In the genomic region with DNA sequence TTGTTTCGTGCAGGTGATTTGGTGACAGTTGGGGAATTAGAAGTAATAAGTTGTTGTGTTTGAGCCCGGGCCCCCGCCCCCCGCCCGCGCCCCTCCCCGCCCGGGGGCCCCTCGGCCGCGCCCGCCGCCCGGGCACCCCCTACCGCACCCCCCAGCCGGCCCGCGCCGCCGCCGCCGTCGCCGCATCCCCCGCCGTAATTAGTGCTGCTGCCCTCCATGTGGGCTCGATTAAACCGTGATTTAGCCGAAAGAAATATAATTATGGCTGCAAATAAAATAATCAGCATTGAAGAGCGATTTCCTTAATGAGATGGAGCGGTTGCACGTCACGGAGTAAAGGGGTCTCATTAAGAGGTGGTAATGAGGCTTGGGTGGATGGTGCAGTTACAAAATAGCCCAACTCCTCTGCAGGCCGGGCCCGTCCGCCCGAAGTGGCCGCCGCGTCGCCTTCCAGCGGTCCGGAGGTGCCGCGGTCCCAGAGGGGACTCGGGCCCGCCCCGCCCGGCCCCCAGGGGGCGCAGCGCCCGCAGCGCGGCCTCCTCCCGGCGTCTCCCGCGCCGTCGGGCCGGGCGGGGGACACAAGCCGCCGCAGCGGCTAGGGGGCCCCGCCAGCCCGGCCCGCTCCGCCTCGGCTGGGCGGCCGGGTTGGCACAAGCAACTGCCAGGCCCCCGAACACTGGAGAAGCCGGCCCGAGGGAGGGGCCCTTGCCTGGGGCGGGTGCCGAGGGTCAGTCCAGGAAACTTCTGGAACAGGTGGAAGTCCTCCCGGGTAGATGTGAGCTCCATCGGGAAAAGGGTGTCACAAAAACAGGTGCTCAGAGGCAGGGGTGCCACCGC, we compare ENCODE assay signal across 8 cellular contexts. TPM values are rescaled to one million over a fixed set of nuclear protein-coding genes. Genes with fewer than 3 reads are reported as not detected.
DNase-seq lines count a peak whose midpoint lies in the region; ATAC-seq lines count a peak whose summit lies in the region.

No MANE protein-coding gene starts in this region.

- no peaks in the 10 kb centered on the region for H3K36me3 Mint-ChIP-seq in T-helper 17 cell (ENCODE audit: low read depth)
- peaks cover 24% of the 10 kb centered on the region for H3K36me3 Mint-ChIP-seq in effector memory CD8-positive, alpha-beta T cell (ENCODE audit: insufficient read depth)
- no peaks in the 10 kb centered on the region for H3K36me3 Mint-ChIP-seq in natural killer cell treated with Interleukin-12 subunit alpha and Interleukin-12 subunit beta and Interleukin-15 and Interleukin-18, amount 100 ng/mL, for 72 hours

- peaks cover 93% of the 10 kb centered on the region for H3K27me3 Mint-ChIP-seq in T-helper 17 cell
- H3K27me3 Mint-ChIP-seq in effector memory CD8-positive, alpha-beta T cell = peaks cover 74 to 97% of the 10 kb centered on the region in 2 donors
- peaks cover 70 to 92% of the 10 kb centered on the region in 2 donors for H3K27me3 Mint-ChIP-seq in natural killer cell treated with Interleukin-12 subunit alpha and Interleukin-12 subunit beta and Interleukin-15 and Interleukin-18, amount 100 ng/mL, for 72 hours

- H3K4me3 Mint-ChIP-seq in T-helper 17 cell = peak overlapping the region; percentile 71
- H3K4me3 Mint-ChIP-seq in effector memory CD8-positive, alpha-beta T cell = peak overlapping the region; percentile 42 to 58
- peak overlapping the region; percentile 70 for H3K4me3 Mint-ChIP-seq in natural killer cell treated with Interleukin-12 subunit alpha and Interleukin-12 subunit beta and Interleukin-15 and Interleukin-18, amount 100 ng/mL, for 72 hours

- ATAC-seq in HG02588 (IDR thresholded peaks at IDR 0.05; ENCODE audit: unreplicated experiment) (peak; percentile 82), T-helper 17 cell (peak; percentile 82), GM21786 (IDR thresholded peaks at IDR 0.05; ENCODE audit: unreplicated experiment) (no peak), GM19351 (IDR thresholded peaks at IDR 0.05; ENCODE audit: unreplicated experiment) (no peak)
- peak; percentile 79 for ATAC-seq in effector memory CD8-positive, alpha-beta T cell (replicated peaks)
- ATAC-seq in natural killer cell treated with Interleukin-12 subunit alpha and Interleukin-12 subunit beta and Interleukin-15 and Interleukin-18, amount 100 ng/mL, for 72 hours = peak; percentile 84 to 86

- peaks cover 5% of the 10 kb centered on the region for H3K9me3 ChIP-seq in T-helper 17 cell (ENCODE audit: control insufficient read depth, low read length, poor library complexity, severe bottlenecking)

- H3K9me3 Mint-ChIP-seq in effector memory CD8-positive, alpha-beta T cell = peaks cover 0 to 2% of the 10 kb centered on the region in 2 donors
- no peaks in the 10 kb centered on the region for H3K9me3 Mint-ChIP-seq in natural killer cell treated with Interleukin-12 subunit alpha and Interleukin-12 subunit beta and Interleukin-15 and Interleukin-18, amount 100 ng/mL, for 72 hours

- H3K4me1 Mint-ChIP-seq in T-helper 17 cell = peaks cover 6% of the 10 kb centered on the region
- peaks cover 11 to 15% of the 10 kb centered on the region in 2 donors for H3K4me1 Mint-ChIP-seq in effector memory CD8-positive, alpha-beta T cell (ENCODE audit: low read depth in 2 of 2)
- peaks cover 13 to 24% of the 10 kb centered on the region in 2 donors for H3K4me1 Mint-ChIP-seq in natural killer cell treated with Interleukin-12 subunit alpha and Interleukin-12 subunit beta and Interleukin-15 and Interleukin-18, amount 100 ng/mL, for 72 hours (ENCODE audit: low read depth in 2 of 2)

- peak overlapping the region; percentile 61 for H3K27ac Mint-ChIP-seq in T-helper 17 cell
- H3K27ac Mint-ChIP-seq in effector memory CD8-positive, alpha-beta T cell = no peak overlapping the region
- no peak overlapping the region for H3K27ac Mint-ChIP-seq in natural killer cell treated with Interleukin-12 subunit alpha and Interleukin-12 subunit beta and Interleukin-15 and Interleukin-18, amount 100 ng/mL, for 72 hours

- DNase-seq in Daoy (ENCODE audit: low read depth) (peak; percentile 70), T-helper 17 cell (peak in 2 of 3 donors; percentile 28 to 46), MV-4-11 (lab: John Stamatoyannopoulos, UW) (no peak)
- peak in 1 of 3 experiments; percentile 32 for DNase-seq in effector memory CD8-positive, alpha-beta T cell
- no peak for DNase-seq in natural killer cell treated with Interleukin-12 subunit alpha and Interleukin-12 subunit beta and Interleukin-15 and Interleukin-18, amount 100 ng/mL, for 72 hours (ENCODE audit: low spot score)

RNA-seq across cellular contexts. Expression of a gene that starts 6.9 kb away (rescaled TPM):
- total RNA-seq in Daoy (2014; rRNA removed; shearing (Covaris generic)) = 0.36 TPM in 1 of 2 replicates, not detected in the other
- total RNA-seq in T-helper 17 cell = not detected
- not detected for total RNA-seq in natural killer cell treated with Interleukin-12 subunit alpha and Interleukin-12 subunit beta and Interleukin-15 and Interleukin-18, amount 100 ng/mL, for 72 hours

Comparison
In these comparisons a context has a peak if more than half of its experiments do, and no peak if none do; other contexts are left out.
1. DNase-seq: peak in Daoy (single experiment) and T-helper 17 cell (2 of 3); none in natural killer cell treated with Interleukin-12 subunit alpha and Interleukin-12 subunit beta and Interleukin-15 and Interleukin-18, amount 100 ng/mL, for 72 hours (single experiment) and MV-4-11 (single experiment).
2. ATAC-seq: peak in HG02588 (single experiment), T-helper 17 cell (single experiment), effector memory CD8-positive, alpha-beta T cell (single experiment) and natural killer cell treated with Interleukin-12 subunit alpha and Interleukin-12 subunit beta and Interleukin-15 and Interleukin-18, amount 100 ng/mL, for 72 hours (2 of 2); none in GM21786 (single experiment) and GM19351 (single experiment).
3. Peak in every context shown above with its lines, with median percentiles within 50 percentile points of each other: H3K4me3 Mint-ChIP-seq.